ENCODE assay signal across 19 cellular contexts in genomic region chr7:47215049-47215448, GRCh38.
"Had no signal": no experiment of that assay in that cellular context is flagged by ENCODE, and none has a peak within 500 bp of the region (broad histone marks: within the 10 kb centered on the region; RNA-seq: fewer than 3 reads in every experiment).

No MANE protein-coding gene starts in this region.

- DNase-seq: central memory CD4-positive, alpha-beta T cell; effector CD4-positive, alpha-beta T cell; endodermal cell; erythroblast; foreskin melanocyte; hypothalamus; kidney glomerular epithelial cell; lower lobe of right lung; natural killer cell; retina; stimulated activated CD4-positive, alpha-beta T cell treated with anti-CD3 and anti-CD28 coated beads, Interleukin-2, amount 100 ng/mL, for 48 hours; testis had no signal

- ATAC-seq: left lobe of liver, lower lobe of right lung had no signal

- H3K4me1 ChIP-seq: lower lobe of right lung, testis, tibial nerve had no signal

- H3K9me3 ChIP-seq: lower lobe of right lung, testis had no signal

- H3K4me2 ChIP-seq: smooth muscle cell had no signal

- H3K4me3 ChIP-seq: coronary artery, heart right ventricle, lower lobe of right lung, smooth muscle cell, testis, tibial nerve had no signal

- FAIRE-seq: endothelial cell of umbilical vein, islet of Langerhans had no signal

- H3K36me3 ChIP-seq: heart right ventricle, lower lobe of right lung, tibial nerve had no signal

- H3K27me3 ChIP-seq: testis, tibial nerve had no signal

- H3K27ac ChIP-seq: coronary artery, lower lobe of right lung, testis, tibial nerve had no signal
